ENCODE assay signal across 1 cellular context in genomic region chr17:80426671-80427326, GRCh38.
TF ChIP-seq lines count a peak whose summit lies in the region.

No MANE protein-coding gene starts in this region.

TF ChIP-seq in HepG2, 621 proteins besides CTCF, POLR2A, EP300 and RAD21 (continued from another document and continues in another):
- TF ChIP-seq MNT (IDR thresholded peaks at IDR 0.05) (no peak), NCOA5 (CRISPR knock-in tag; IDR thresholded peaks at IDR 0.05) (no peak), JUNB (CRISPR knock-in tag; IDR thresholded peaks at IDR 0.05; ENCODE audit: borderline replicate concordance) (no peak), ZNF781 (CRISPR knock-in tag; IDR thresholded peaks at IDR 0.05; ENCODE audit: borderline replicate concordance, not compliant biosample characterization) (no peak), THAP8 (CRISPR knock-in tag; IDR thresholded peaks at IDR 0.05; ENCODE audit: borderline replicate concordance) (no peak), BRF2 (CRISPR knock-in tag; IDR thresholded peaks at IDR 0.05) (no peak), ZFP91 (CRISPR knock-in tag; IDR thresholded peaks at IDR 0.05; ENCODE audit: borderline replicate concordance) (peak; percentile 81; the same call in 1 of the 2 replicates), ZNF75D (CRISPR knock-in tag; IDR thresholded peaks at IDR 0.05; ENCODE audit: borderline replicate concordance) (no peak), SCMH1 (CRISPR knock-in tag; IDR thresholded peaks at IDR 0.05; ENCODE audit: borderline replicate concordance) (no peak), ZFYVE20 (CRISPR knock-in tag; IDR thresholded peaks at IDR 0.05; ENCODE audit: borderline replicate concordance, low read depth) (no peak), PATZ1 (CRISPR knock-in tag; IDR thresholded peaks at IDR 0.05) (peak; percentile 60), ZNF253 (CRISPR knock-in tag; IDR thresholded peaks at IDR 0.05; ENCODE audit: borderline replicate concordance) (no peak), XRCC5 (optimal IDR thresholded peaks at IDR 0.05; ENCODE audit: low read length) (peak; percentile 94), KIAA2018 (CRISPR knock-in tag; IDR thresholded peaks at IDR 0.05; ENCODE audit: borderline replicate concordance) (no peak), ZSCAN31 (CRISPR knock-in tag; IDR thresholded peaks at IDR 0.05; ENCODE audit: low read depth) (no peak), MED1 (CRISPR knock-in tag; IDR thresholded peaks at IDR 0.05) (0 out of 2 replicates have a peak, but pooled peaks have one; percentile 28), ZNF451 (CRISPR knock-in tag; IDR thresholded peaks at IDR 0.05) (no peak), SMARCC2 (IDR thresholded peaks at IDR 0.05) (no peak), SIX4 (CRISPR knock-in tag; IDR thresholded peaks at IDR 0.05) (no peak), DR1 (CRISPR knock-in tag; IDR thresholded peaks at IDR 0.05) (no peak), HES4 (CRISPR knock-in tag; IDR thresholded peaks at IDR 0.05; ENCODE audit: borderline replicate concordance) (peak; percentile 25; the same call in 1 of the 2 replicates), TGIF2 (CRISPR knock-in tag; IDR thresholded peaks at IDR 0.05) (no peak), EHMT2 (IDR thresholded peaks at IDR 0.05; ENCODE audit: borderline replicate concordance, low read depth, low read length) (no peak), ZKSCAN8 (CRISPR knock-in tag; IDR thresholded peaks at IDR 0.05; ENCODE audit: borderline replicate concordance) (peak; percentile 67; the same call in 1 of the 2 replicates), ZC3H13 (CRISPR knock-in tag; IDR thresholded peaks at IDR 0.05) (no peak), SP140L (CRISPR knock-in tag; IDR thresholded peaks at IDR 0.05; ENCODE audit: borderline replicate concordance) (no peak), SRSF9 (IDR thresholded peaks at IDR 0.05; ENCODE audit: borderline replicate concordance, insufficient read depth, low read depth, low read length, poor library complexity, severe bottlenecking) (no peak), ZNF263 (CRISPR knock-in tag; IDR thresholded peaks at IDR 0.05) (peak; percentile 53; the same call in 1 of the 2 replicates)
- TF ChIP-seq, protein P1, sequence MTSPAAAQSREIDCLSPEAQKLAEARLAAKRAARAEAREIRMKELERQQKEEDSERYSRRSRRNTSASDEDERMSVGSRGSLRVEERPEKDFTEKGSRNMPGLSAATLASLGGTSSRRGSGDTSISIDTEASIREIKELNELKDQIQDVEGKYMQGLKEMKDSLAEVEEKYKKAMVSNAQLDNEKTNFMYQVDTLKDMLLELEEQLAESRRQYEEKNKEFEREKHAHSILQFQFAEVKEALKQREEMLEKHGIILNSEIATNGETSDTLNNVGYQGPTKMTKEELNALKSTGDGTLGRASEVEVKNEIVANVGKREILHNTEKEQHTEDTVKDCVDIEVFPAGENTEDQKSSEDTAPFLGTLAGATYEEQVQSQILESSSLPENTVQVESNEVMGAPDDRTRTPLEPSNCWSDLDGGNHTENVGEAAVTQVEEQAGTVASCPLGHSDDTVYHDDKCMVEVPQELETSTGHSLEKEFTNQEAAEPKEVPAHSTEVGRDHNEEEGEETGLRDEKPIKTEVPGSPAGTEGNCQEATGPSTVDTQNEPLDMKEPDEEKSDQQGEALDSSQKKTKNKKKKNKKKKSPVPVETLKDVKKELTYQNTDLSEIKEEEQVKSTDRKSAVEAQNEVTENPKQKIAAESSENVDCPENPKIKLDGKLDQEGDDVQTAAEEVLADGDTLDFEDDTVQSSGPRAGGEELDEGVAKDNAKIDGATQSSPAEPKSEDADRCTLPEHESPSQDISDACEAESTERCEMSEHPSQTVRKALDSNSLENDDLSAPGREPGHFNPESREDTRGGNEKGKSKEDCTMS (CRISPR knock-in tag; conservative IDR thresholded peaks at IDR 0.05) = no peak
- TF ChIP-seq, protein P2, sequence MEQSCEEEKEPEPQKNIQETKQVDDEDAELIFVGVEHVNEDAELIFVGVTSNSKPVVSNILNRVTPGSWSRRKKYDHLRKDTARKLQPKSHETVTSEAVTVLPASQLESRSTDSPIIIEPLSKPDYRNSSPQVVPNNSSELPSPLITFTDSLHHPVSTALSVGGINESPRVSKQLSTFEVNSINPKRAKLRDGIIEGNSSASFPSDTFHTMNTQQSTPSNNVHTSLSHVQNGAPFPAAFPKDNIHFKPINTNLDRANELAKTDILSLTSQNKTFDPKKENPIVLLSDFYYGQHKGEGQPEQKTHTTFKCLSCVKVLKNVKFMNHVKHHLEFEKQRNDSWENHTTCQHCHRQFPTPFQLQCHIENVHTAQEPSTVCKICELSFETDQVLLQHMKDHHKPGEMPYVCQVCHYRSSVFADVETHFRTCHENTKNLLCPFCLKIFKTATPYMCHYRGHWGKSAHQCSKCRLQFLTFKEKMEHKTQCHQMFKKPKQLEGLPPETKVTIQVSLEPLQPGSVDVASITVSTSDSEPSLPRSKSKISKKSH (CRISPR knock-in tag; IDR thresholded peaks at IDR 0.05; ENCODE audit: borderline replicate concordance) = no peak
- TF ChIP-seq, protein P3, sequence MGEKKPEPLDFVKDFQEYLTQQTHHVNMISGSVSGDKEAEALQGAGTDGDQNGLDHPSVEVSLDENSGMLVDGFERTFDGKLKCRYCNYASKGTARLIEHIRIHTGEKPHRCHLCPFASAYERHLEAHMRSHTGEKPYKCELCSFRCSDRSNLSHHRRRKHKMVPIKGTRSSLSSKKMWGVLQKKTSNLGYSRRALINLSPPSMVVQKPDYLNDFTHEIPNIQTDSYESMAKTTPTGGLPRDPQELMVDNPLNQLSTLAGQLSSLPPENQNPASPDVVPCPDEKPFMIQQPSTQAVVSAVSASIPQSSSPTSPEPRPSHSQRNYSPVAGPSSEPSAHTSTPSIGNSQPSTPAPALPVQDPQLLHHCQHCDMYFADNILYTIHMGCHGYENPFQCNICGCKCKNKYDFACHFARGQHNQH (CRISPR knock-in tag; IDR thresholded peaks at IDR 0.05) = peak; percentile 58; the same call in 1 of the 2 replicates
- TF ChIP-seq, protein P4, sequence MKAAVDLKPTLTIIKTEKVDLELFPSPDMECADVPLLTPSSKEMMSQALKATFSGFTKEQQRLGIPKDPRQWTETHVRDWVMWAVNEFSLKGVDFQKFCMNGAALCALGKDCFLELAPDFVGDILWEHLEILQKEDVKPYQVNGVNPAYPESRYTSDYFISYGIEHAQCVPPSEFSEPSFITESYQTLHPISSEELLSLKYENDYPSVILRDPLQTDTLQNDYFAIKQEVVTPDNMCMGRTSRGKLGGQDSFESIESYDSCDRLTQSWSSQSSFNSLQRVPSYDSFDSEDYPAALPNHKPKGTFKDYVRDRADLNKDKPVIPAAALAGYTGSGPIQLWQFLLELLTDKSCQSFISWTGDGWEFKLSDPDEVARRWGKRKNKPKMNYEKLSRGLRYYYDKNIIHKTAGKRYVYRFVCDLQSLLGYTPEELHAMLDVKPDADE (CRISPR knock-in tag; IDR thresholded peaks at IDR 0.05) = no peak
